Comparison of ENCODE assay signal across 26 cellular contexts in genomic region chr2:216294305-216294704, GRCh38.
"Had no signal": no experiment of that assay in that cellular context is flagged by ENCODE, and none has a peak within 500 bp of the region (broad histone marks: within the 10 kb centered on the region; RNA-seq: fewer than 3 reads in every experiment).

No MANE protein-coding gene starts in this region.

- DNase-seq: activated CD4-positive, alpha-beta T cell treated with anti-CD3 and anti-CD28 coated beads, Interleukin-2, amount 50 U/mL, for 1 hour; activated CD4-positive, CD25-positive, alpha-beta regulatory T cell treated with anti-CD3 and anti-CD28 coated beads, Interleukin-2, amount 50 U/mL, for 72 hours; activated CD8-positive, alpha-beta memory T cell treated with anti-CD3 and anti-CD28 coated beads, Interleukin-2, amount 50 U/mL, for 4 hours; activated effector memory CD4-positive, alpha-beta T cell treated with Interleukin-2 at 50 U/mL for 16 hours; activated naive CD4-positive, alpha-beta T cell treated with anti-CD3 and anti-CD28 coated beads, Interleukin-2, amount 50 U/mL, for 16 hours; activated T-cell treated with anti-CD3 and anti-CD28 coated beads, Interleukin-2, amount 50 U/mL, for 4 hours; aorta; cerebellar nuclear complex; cortex of kidney; foreskin melanocyte; glutamatergic neuron; hippocampal formation; kidney; left ventricle myocardium superior; mesenchymal stem cell; naive thymus-derived CD4-positive, alpha-beta T cell; stimulated activated CD4-positive, alpha-beta T cell treated with anti-CD3 and anti-CD28 coated beads, Interleukin-12 subunit alpha, Interleukin-12 subunit beta, amount 100 ng/mL, for 4 hours; stimulated activated CD4-positive, alpha-beta T cell treated with anti-CD3 and anti-CD28 coated beads, Interleukin-1b, Interleukin-23, amount 100 ng/mL, for 48 hours; stimulated activated CD8-positive, alpha-beta memory T cell treated with anti-CD3 and anti-CD28 coated beads, Interleukin-4, amount 100 ng/mL, for 48 hours; stimulated activated naive CD4-positive, alpha-beta T cell; T-helper 2 cell had no signal

- H3K9ac ChIP-seq: neural progenitor cell had no signal

- H2AFZ ChIP-seq: neural progenitor cell had no signal

- H3K4me3 ChIP-seq: neural progenitor cell, right atrium auricular region, tibial nerve, vagina had no signal

- H3K27ac ChIP-seq: neural progenitor cell, right atrium auricular region, tibial nerve, vagina, VCaP had no signal

- ATAC-seq: activated T-cell treated with anti-CD3 and anti-CD28 coated beads, Interleukin-2, amount 50 U/mL, for 4 hours; left ventricle myocardium superior; naive thymus-derived CD4-positive, alpha-beta T cell had no signal

- H3K36me3 ChIP-seq: neural progenitor cell, right atrium auricular region, tibial nerve, vagina had no signal

- H3K27me3 ChIP-seq: right atrium auricular region, tibial nerve, vagina had no signal

- H3K4me1 ChIP-seq: right atrium auricular region, tibial nerve, vagina had no signal

- H3K4me2 ChIP-seq: neural progenitor cell had no signal

- H3K9me3 ChIP-seq: right atrium auricular region, tibial nerve, vagina had no signal
